Comparison of ENCODE assay signal across 15 cellular contexts in the genomic region with DNA sequence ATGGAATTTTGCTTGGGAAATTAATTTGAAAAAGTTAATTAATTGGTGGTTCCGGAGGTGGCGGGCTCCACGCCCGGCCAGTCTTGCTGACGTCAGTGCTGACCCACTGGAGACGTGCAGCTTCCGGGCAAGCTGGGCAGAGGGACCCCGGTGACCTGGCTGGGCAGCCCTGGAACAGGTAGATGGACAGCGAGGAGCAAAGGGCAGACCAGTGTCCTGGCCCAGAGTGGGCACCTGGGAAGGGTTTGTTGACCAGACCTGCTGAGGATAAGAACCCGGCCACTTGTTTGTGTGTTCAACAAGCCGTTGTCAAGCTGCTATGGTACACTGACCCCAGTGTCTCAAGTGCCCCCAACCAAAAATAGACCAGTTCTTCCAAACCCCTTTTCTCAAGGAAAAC. TPM values are rescaled to one million over a fixed set of nuclear protein-coding genes. Genes with fewer than 3 reads are reported as not detected.
A peak's percentile ranks its signal among the peaks of the same experiment; 100 is the strongest.
DNase-seq lines count a peak whose midpoint lies in the region; ATAC-seq, FAIRE-seq and TF ChIP-seq lines count a peak whose summit lies in the region.
"Had no signal": no experiment of that assay in that cellular context is flagged by ENCODE, and none has a peak within 500 bp of the region (broad histone marks: within the 10 kb centered on the region; RNA-seq: fewer than 3 reads in every experiment).

No MANE protein-coding gene starts in this region.

- H3K4me1 Mint-ChIP-seq in activated T-helper 2 cell treated with anti-CD3 and anti-CD28 coated beads, Interferon-gamma antibody, Interleukin-2, Interleukin-4, amounts not matched to agents 10 μg/mL and 5 μg/mL and 100 μg/mL, durations not matched to agents 14 hours and 24 hours and 36 hours (ENCODE audit: low read depth) = peaks cover 25% of the 10 kb centered on the region

- TF ChIP-seq CTCF in heart left ventricle (IDR thresholded peaks at IDR 0.05) (no peak), coronary artery (IDR thresholded peaks at IDR 0.05) (no peak), pancreas (IDR thresholded peaks at IDR 0.05) (no peak), tibial artery (IDR thresholded peaks at IDR 0.05) (no peak)

- H3K27ac Mint-ChIP-seq in activated T-helper 2 cell treated with anti-CD3 and anti-CD28 coated beads, Interferon-gamma antibody, Interleukin-2, Interleukin-4, amounts not matched to agents 10 μg/mL and 5 μg/mL and 100 μg/mL, durations not matched to agents 14 hours and 24 hours and 36 hours = no peak overlapping the region
- H3K27ac Mint-ChIP-seq: activated naive CD4-positive, alpha-beta T cell treated with anti-CD3 and anti-CD28 coated beads, Interleukin-2, amount 50 U/mL, for 72 hours; progenitor cell of endocrine pancreas had no signal

- peaks cover 5 to 98% (median 83%) of the 10 kb centered on the region in 12 donors for H3K4me1 ChIP-seq in heart left ventricle
- H3K4me1 ChIP-seq in pancreas = peaks cover 80 to 97% (median 88%) of the 10 kb centered on the region in 3 donors
- H3K4me1 ChIP-seq in tibial artery = peaks cover 4 to 99% (median 87%) of the 10 kb centered on the region in 4 donors

- DNase-seq in heart left ventricle (no peak), Right ventricle myocardium inferior (ENCODE audit: missing footprints) (no peak), coronary artery (ENCODE audit: low spot score) (no peak), pancreas (no peak), tibial artery (no peak), UCSD-AML1 (lab: John Stamatoyannopoulos, UW; ENCODE audit: unreplicated experiment) (no peak), C1 segment of cervical spinal cord (lab: John Stamatoyannopoulos, UW) (no peak)
- DNase-seq in activated T-helper 2 cell treated with anti-CD3 and anti-CD28 coated beads, Interferon-gamma antibody, Interleukin-2, Interleukin-4, amounts not matched to agents 10 μg/mL and 5 μg/mL and 100 μg/mL, durations not matched to agents 14 hours and 24 hours and 36 hours (ENCODE audit: low spot score) = no peak
- DNase-seq: activated CD4-positive, CD25-positive, alpha-beta regulatory T cell treated with anti-CD3 and anti-CD28 coated beads, Interleukin-2, amount 50 U/mL, for 72 hours; Calu3; IMR-90; stimulated activated CD4-positive, alpha-beta T cell treated with anti-CD3 and anti-CD28 coated beads, Interleukin-2, amount 100 ng/mL, for 48 hours had no signal

- no peak for TF ChIP-seq POLR2A in heart left ventricle (IDR thresholded peaks at IDR 0.05)

- FAIRE-seq in pancreas (lab: Jason Lieb, UNC) = no peak
- FAIRE-seq: A204.1 had no signal

- H3K9me3 Mint-ChIP-seq in activated T-helper 2 cell treated with anti-CD3 and anti-CD28 coated beads, Interferon-gamma antibody, Interleukin-2, Interleukin-4, amounts not matched to agents 10 μg/mL and 5 μg/mL and 100 μg/mL, durations not matched to agents 14 hours and 24 hours and 36 hours = no peaks in the 10 kb centered on the region
- H3K9me3 Mint-ChIP-seq: activated naive CD4-positive, alpha-beta T cell treated with anti-CD3 and anti-CD28 coated beads, Interleukin-2, amount 50 U/mL, for 72 hours had no signal

- peaks cover 0 to 4% (median 0%) of the 10 kb centered on the region in 9 donors for H3K36me3 ChIP-seq in heart left ventricle
- no peaks in the 10 kb centered on the region for H3K36me3 ChIP-seq in pancreas
- no peaks in the 10 kb centered on the region for H3K36me3 ChIP-seq in tibial artery

- intact Hi-C loops in heart left ventricle (cut with DNase I) (no loop called here), Right ventricle myocardium inferior (cut with DNase I) (no loop called here), pancreas (cut with DNase I) (no loop called here), tibial artery (cut with DNase I; ENCODE audit: low total_unique reads) (no loop called here)
- intact Hi-C loops in activated T-helper 2 cell treated with anti-CD3 and anti-CD28 coated beads, Interferon-gamma antibody, Interleukin-2, Interleukin-4, amounts not matched to agents 10 μg/mL and 5 μg/mL and 100 μg/mL, durations not matched to agents 14 hours and 24 hours and 36 hours (cut with micrococcal nuclease) = no loop called here

- H3K27me3 Mint-ChIP-seq in activated T-helper 2 cell treated with anti-CD3 and anti-CD28 coated beads, Interferon-gamma antibody, Interleukin-2, Interleukin-4, amounts not matched to agents 10 μg/mL and 5 μg/mL and 100 μg/mL, durations not matched to agents 14 hours and 24 hours and 36 hours (ENCODE audit: low read depth) = peaks cover 5% of the 10 kb centered on the region
- H3K27me3 Mint-ChIP-seq: progenitor cell of endocrine pancreas had no signal

- H3K4me3 ChIP-seq in heart left ventricle (no peak overlapping the region), coronary artery (no peak overlapping the region), pancreas (peak overlapping the region in 1 of 4 donors; percentile 19), tibial artery (peak overlapping the region in 1 of 2 donors; percentile 25)

- H3K4me3 Mint-ChIP-seq in activated T-helper 2 cell treated with anti-CD3 and anti-CD28 coated beads, Interferon-gamma antibody, Interleukin-2, Interleukin-4, amounts not matched to agents 10 μg/mL and 5 μg/mL and 100 μg/mL, durations not matched to agents 14 hours and 24 hours and 36 hours (ENCODE audit: low read depth) = no peak overlapping the region

- H3K27ac ChIP-seq in heart left ventricle (peak overlapping the region; percentile 30 to 98 (median 94)), coronary artery (peak overlapping the region; percentile 91 to 94), pancreas (peak overlapping the region; percentile 51 to 71 (median 58)), tibial artery (peak overlapping the region; percentile 88 to 94)

- H3K36me3 Mint-ChIP-seq in activated T-helper 2 cell treated with anti-CD3 and anti-CD28 coated beads, Interferon-gamma antibody, Interleukin-2, Interleukin-4, amounts not matched to agents 10 μg/mL and 5 μg/mL and 100 μg/mL, durations not matched to agents 14 hours and 24 hours and 36 hours (ENCODE audit: low read depth) = no peaks in the 10 kb centered on the region
- H3K36me3 Mint-ChIP-seq: activated naive CD4-positive, alpha-beta T cell treated with anti-CD3 and anti-CD28 coated beads, Interleukin-2, amount 50 U/mL, for 72 hours had no signal

- H3K9me3 ChIP-seq in heart left ventricle (no peaks in the 10 kb centered on the region), pancreas (no peaks in the 10 kb centered on the region), tibial artery (no peaks in the 10 kb centered on the region)

- no peaks in the 10 kb centered on the region for H3K27me3 ChIP-seq in heart left ventricle
- H3K27me3 ChIP-seq in pancreas = no peaks in the 10 kb centered on the region
- H3K27me3 ChIP-seq in tibial artery = no peaks in the 10 kb centered on the region

- no peak for ATAC-seq in heart left ventricle
- ATAC-seq in Right ventricle myocardium inferior = no peak
- no peak for ATAC-seq in pancreas
- ATAC-seq: activated naive CD4-positive, alpha-beta T cell treated with anti-CD3 and anti-CD28 coated beads, Interleukin-2, amount 50 U/mL, for 72 hours had no signal

- WGBS in heart left ventricle, 4 donors = 65 to 78% (median 73%) methylated on average over 11 of the region's 11 CpGs
- 31 to 53% methylated on average over 11 of the region's 11 CpGs for WGBS in pancreas, 2 donors

RNA-seq across cellular contexts. Expression of a gene that starts 17.5 kb away (rescaled TPM):
- total RNA-seq in heart left ventricle = 10 to 100 TPM; 29.8 to 74.6 (median 36.3) TPM
- 10 to 100 TPM; 32.8 to 44.5 TPM for polyA plus RNA-seq in heart left ventricle
- total RNA-seq in Right ventricle myocardium inferior = 74.1 TPM
- 10 to 100 TPM; 39.5 to 70.5 (median 45.4) TPM for total RNA-seq in pancreas
- polyA plus RNA-seq in pancreas = 10 to 100 TPM; 33.0 to 36.4 TPM
- 1.3 and 2.9 TPM in 2 replicates for total RNA-seq in activated T-helper 2 cell treated with anti-CD3 and anti-CD28 coated beads, Interferon-gamma antibody, Interleukin-2, Interleukin-4, amounts not matched to agents 10 μg/mL and 5 μg/mL and 100 μg/mL, durations not matched to agents 14 hours and 24 hours and 36 hours
